8 cellular contexts compared by ENCODE assay signal in the genomic region with DNA sequence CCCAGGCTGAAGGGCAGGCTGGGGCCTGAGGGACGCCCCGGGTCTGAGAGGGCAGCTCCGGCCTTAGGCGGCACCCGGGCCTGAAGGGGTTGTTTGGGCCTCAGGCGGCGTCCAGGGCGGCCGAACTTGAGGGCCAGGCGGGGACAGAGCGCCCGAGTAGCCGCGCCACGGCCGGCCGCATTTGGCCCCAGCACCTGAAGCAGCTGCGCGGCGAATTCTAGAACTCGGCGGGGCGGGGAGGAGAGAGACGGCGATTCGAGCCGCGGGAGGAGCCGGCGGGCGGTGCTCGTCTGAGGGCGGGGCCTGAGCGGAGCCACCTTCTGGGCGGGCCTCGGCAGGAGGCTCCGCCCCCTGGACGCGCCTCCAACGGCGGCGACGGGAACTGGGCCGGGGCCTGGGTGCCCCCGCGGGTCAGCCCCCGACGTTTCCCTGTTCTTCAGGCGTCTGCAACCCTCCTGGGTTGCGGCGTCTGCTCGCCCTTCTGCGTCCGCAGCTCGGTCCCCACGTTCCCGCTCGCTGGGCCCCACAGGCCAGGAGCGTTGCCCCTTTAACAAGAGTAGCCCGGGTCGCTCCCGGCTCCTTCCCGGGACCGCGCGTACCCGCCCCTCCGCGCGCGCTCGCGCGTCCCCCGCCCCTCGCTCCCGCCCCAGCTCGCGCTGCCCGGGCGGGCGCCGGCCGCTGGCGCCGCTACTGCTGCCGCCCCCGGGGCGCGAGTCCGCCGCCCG. TPM values are rescaled to one million over a fixed set of nuclear protein-coding genes. Genes with fewer than 3 reads are reported as not detected.
A peak's percentile ranks its signal among the peaks of the same experiment; 100 is the strongest.
DNase-seq lines count a peak whose midpoint lies in the region; ATAC-seq and TF ChIP-seq lines count a peak whose summit lies in the region.

A gene with protein sequence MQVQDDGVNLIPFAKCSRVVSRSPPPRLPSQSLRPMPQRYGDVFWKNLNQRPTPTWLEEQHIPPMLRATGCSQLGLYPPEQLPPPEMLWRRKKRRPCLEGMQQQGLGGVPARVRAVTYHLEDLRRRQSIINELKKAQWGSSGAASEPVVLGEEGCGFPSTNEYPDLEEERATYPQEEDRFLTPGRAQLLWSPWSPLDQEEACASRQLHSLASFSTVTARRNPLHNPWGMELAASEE (minus strand): TSS at position 221 of the 725 bp plus-strand sequence. CDS start 3,085 bp downstream, outside the sequence.
A gene (plus strand): TSS at position 649 of the 725 bp plus-strand sequence. CDS start 2,297 bp downstream, outside the sequence.

- H3K36me3 Mint-ChIP-seq in activated CD4-positive, alpha-beta memory T cell treated with anti-CD3 and anti-CD28 coated beads, Interleukin-2, amount 10 ng/mL, durations not matched to agents 7 days and 5 days (ENCODE audit: low read depth), result peaks cover 17% of the 10 kb centered on the region

- peak within 1 kb of the TSS; percentile 87 to 93 for H3K9ac ChIP-seq in duodenal mucosa (ENCODE audit: low read depth in 1 of 2, low read length in 2 of 2)

- H3K27ac ChIP-seq in duodenal mucosa (ENCODE audit: low read depth, low read length) (peak within 1 kb of the TSS; percentile 90), lung (ENCODE audit: low read depth in 1 of 2, low read length in 1 of 2) (peak within 1 kb of the TSS; percentile 78 to 92)

- H3K27me3 ChIP-seq in duodenal mucosa (ENCODE audit: control insufficient read depth in 1 of 2, insufficient read depth in 2 of 2, low read length in 2 of 2), result no peaks in the 10 kb centered on the region
- H3K27me3 ChIP-seq in lung (ENCODE audit: control insufficient read depth, insufficient read depth), result no peaks in the 10 kb centered on the region

- peak within 1 kb of the TSS; percentile 52 for H3K27ac Mint-ChIP-seq in activated CD4-positive, alpha-beta memory T cell treated with anti-CD3 and anti-CD28 coated beads, Interleukin-2, amount 10 ng/mL, durations not matched to agents 7 days and 5 days

- ATAC-seq in HG03442 (IDR thresholded peaks at IDR 0.05; ENCODE audit: unreplicated experiment) (peak; percentile 80), lung (ENCODE audit: insufficient read depth, low FRiP score) (peak; percentile 97)

- H3K9me3 ChIP-seq in duodenal mucosa (ENCODE audit: control insufficient read depth in 1 of 2, low read length in 2 of 2), result no peaks in the 10 kb centered on the region
- H3K9me3 ChIP-seq in lung (ENCODE audit: control insufficient read depth in 2 of 2, insufficient read depth in 1 of 2, low read length in 1 of 2), result no peaks in the 10 kb centered on the region

- H3K27me3 Mint-ChIP-seq in activated CD4-positive, alpha-beta memory T cell treated with anti-CD3 and anti-CD28 coated beads, Interleukin-2, amount 10 ng/mL, durations not matched to agents 7 days and 5 days, result no peaks in the 10 kb centered on the region

- CTCF ChIA-PET in activated CD4-positive, alpha-beta memory T cell treated with anti-CD3 and anti-CD28 coated beads, Interleukin-2, amount 10 ng/mL, durations not matched to agents 7 days and 5 days (lab: Charles Lee), result interaction anchor here (1.1 to 2.9 kb wide), 5 partner anchors 11 to 88 kb away, joined by 3 to 13 read pairs (median 5); a partner anchor contains a TSS

- peaks cover 26% of the 10 kb centered on the region for H3K4me1 Mint-ChIP-seq in activated CD4-positive, alpha-beta memory T cell treated with anti-CD3 and anti-CD28 coated beads, Interleukin-2, amount 10 ng/mL, durations not matched to agents 7 days and 5 days

- H3K4me3 ChIP-seq in duodenal mucosa (ENCODE audit: low read depth in 1 of 2, low read length in 2 of 2), result peak within 1 kb of the TSS; percentile 98
- peak within 1 kb of the TSS; percentile 78 for H3K4me3 ChIP-seq in lung

- no peaks in the 10 kb centered on the region for H3K9me3 Mint-ChIP-seq in activated CD4-positive, alpha-beta memory T cell treated with anti-CD3 and anti-CD28 coated beads, Interleukin-2, amount 10 ng/mL, durations not matched to agents 7 days and 5 days

- no peak for TF ChIP-seq CTCF in lung (IDR thresholded peaks at IDR 0.05; ENCODE audit: control extremely low read depth, extremely low read depth)

- H3K36me3 ChIP-seq in duodenal mucosa (ENCODE audit: control insufficient read depth in 1 of 2, insufficient read depth in 2 of 2, low read length in 2 of 2) (peaks cover 20% of the 10 kb centered on the region in 2 donors), lung (ENCODE audit: control insufficient read depth in 2 of 2, insufficient read depth in 2 of 2, low read length in 2 of 2) (peaks cover 8 to 15% of the 10 kb centered on the region in 2 donors)

- peak within 1 kb of the TSS; percentile 79 for H3K4me3 Mint-ChIP-seq in activated CD4-positive, alpha-beta memory T cell treated with anti-CD3 and anti-CD28 coated beads, Interleukin-2, amount 10 ng/mL, durations not matched to agents 7 days and 5 days

- 0 to 1% methylated on average over 40 to 93 of the region's 93 CpGs for WGBS in lung, 2 donors

- DNase-seq in C1 segment of cervical spinal cord (lab: John Stamatoyannopoulos, UW) (peak; percentile 41 to 97 (median 90)), GM19240 (ENCODE audit: insufficient read length, low spot score) (peak; percentile 87), NCI-H774 (lab: John Stamatoyannopoulos, UW) (peak; percentile 68), lung (ENCODE audit: low spot score) (peak; percentile 93)
- peak; percentile 92 for DNase-seq in activated CD4-positive, alpha-beta memory T cell treated with anti-CD3 and anti-CD28 coated beads, Interleukin-2, amount 10 ng/mL, durations not matched to agents 7 days and 5 days
- peak; percentile 72 to 87 (median 78) for DNase-seq in stimulated activated CD4-positive, alpha-beta T cell treated with anti-CD3 and anti-CD28 coated beads, TNF-alpha, amount 100 ng/mL, for 24 hours (ENCODE audit: low read depth in 3 of 3)

- POLR2A ChIA-PET in activated CD4-positive, alpha-beta memory T cell treated with anti-CD3 and anti-CD28 coated beads, Interleukin-2, amount 10 ng/mL, durations not matched to agents 7 days and 5 days (lab: Charles Lee), result interaction anchor here (0.5 to 4.6 kb wide), 11 partner anchors 8 to 58 kb away, joined by 3 to 43 read pairs (median 4); a partner anchor contains a TSS

- H3K4me1 ChIP-seq in duodenal mucosa (ENCODE audit: control insufficient read depth in 1 of 2, insufficient read depth in 2 of 2, low read length in 2 of 2) (peaks cover 25 to 27% of the 10 kb centered on the region in 2 donors), lung (ENCODE audit: control insufficient read depth in 2 of 2, insufficient read depth in 2 of 2, low read length in 2 of 2) (peaks cover 6 to 15% of the 10 kb centered on the region in 2 donors)

RNA-seq across cellular contexts. Expression of the first gene that starts in this region (rescaled TPM):
- total RNA-seq in activated CD4-positive, alpha-beta memory T cell treated with anti-CD3 and anti-CD28 coated beads, Interleukin-2, amount 10 ng/mL, durations not matched to agents 7 days and 5 days, result under 1 TPM in 1 of 2 experiments, not detected in 1; 0.25 TPM
- 1 to 10 TPM; 1.9 to 2.0 TPM for total RNA-seq in lung
- polyA plus RNA-seq in lung, result 1 to 10 TPM in 1 of 2 donors, under 1 TPM in 1; 0.89 to 3.4 TPM

RNA-seq across cellular contexts. Expression of the second gene that starts in this region (rescaled TPM):
- 10 to 100 TPM; 37.4 to 38.5 TPM for total RNA-seq in activated CD4-positive, alpha-beta memory T cell treated with anti-CD3 and anti-CD28 coated beads, Interleukin-2, amount 10 ng/mL, durations not matched to agents 7 days and 5 days
- 100 to 1,000 TPM in 1 of 2 donors, 10 to 100 TPM in 1; 48.0 to 190 TPM for total RNA-seq in lung
- 10 to 100 TPM; 61.8 to 89.8 TPM for polyA plus RNA-seq in lung

Comparison
In these comparisons a context has a peak if more than half of its experiments do, and no peak if none do; other contexts are left out.
1. Peak in every context shown above with its lines: DNase-seq, ATAC-seq, H3K4me3 ChIP-seq and H3K27ac ChIP-seq.